Comparison of ENCODE assay signal across 8 cellular contexts in genomic region chr3:152197937-152198336, GRCh38.
A peak's percentile ranks its signal among the peaks of the same experiment; 100 is the strongest.
DNase-seq lines count a peak whose midpoint lies in the region; ATAC-seq lines count a peak whose summit lies in the region.

No MANE protein-coding gene starts in this region.

- peaks cover 2% of the 10 kb centered on the region for H3K36me3 Mint-ChIP-seq in activated naive CD8-positive, alpha-beta T cell treated with anti-CD3 and anti-CD28 coated beads, Interleukin-2, amount 50 U/mL, for 24 hours (ENCODE audit: low read depth)
- peaks cover 22% of the 10 kb centered on the region for H3K36me3 Mint-ChIP-seq in stimulated activated effector memory CD8-positive, alpha-beta T cell treated with anti-CD3 and anti-CD28 coated beads, Interleukin-12 subunit alpha, Interleukin-12 subunit beta, amount 100 ng/mL, for 72 hours

- peak overlapping the region; percentile 71 for H3K4me3 Mint-ChIP-seq in activated naive CD8-positive, alpha-beta T cell treated with anti-CD3 and anti-CD28 coated beads, Interleukin-2, amount 50 U/mL, for 24 hours
- H3K4me3 Mint-ChIP-seq in stimulated activated effector memory CD8-positive, alpha-beta T cell treated with anti-CD3 and anti-CD28 coated beads, Interleukin-12 subunit alpha, Interleukin-12 subunit beta, amount 100 ng/mL, for 72 hours: peak overlapping the region; percentile 78

- H3K4me1 Mint-ChIP-seq in activated naive CD8-positive, alpha-beta T cell treated with anti-CD3 and anti-CD28 coated beads, Interleukin-2, amount 50 U/mL, for 24 hours: peaks cover 83% of the 10 kb centered on the region
- peaks cover 78% of the 10 kb centered on the region for H3K4me1 Mint-ChIP-seq in stimulated activated effector memory CD8-positive, alpha-beta T cell treated with anti-CD3 and anti-CD28 coated beads, Interleukin-12 subunit alpha, Interleukin-12 subunit beta, amount 100 ng/mL, for 72 hours

- ATAC-seq in GM18909 (IDR thresholded peaks at IDR 0.05; ENCODE audit: poor library complexity, unreplicated experiment) (peak; percentile 24), HG03039 (IDR thresholded peaks at IDR 0.05; ENCODE audit: unreplicated experiment) (peak; percentile 32), GM21619 (IDR thresholded peaks at IDR 0.05; ENCODE audit: unreplicated experiment) (no peak)
- ATAC-seq in activated naive CD8-positive, alpha-beta T cell treated with anti-CD3 and anti-CD28 coated beads, Interleukin-2, amount 50 U/mL, for 24 hours: peak; percentile 51
- no peak for ATAC-seq in stimulated activated effector memory CD8-positive, alpha-beta T cell treated with anti-CD3 and anti-CD28 coated beads, Interleukin-12 subunit alpha, Interleukin-12 subunit beta, amount 100 ng/mL, for 72 hours

- peak overlapping the region; percentile 91 for H3K27ac Mint-ChIP-seq in activated naive CD8-positive, alpha-beta T cell treated with anti-CD3 and anti-CD28 coated beads, Interleukin-2, amount 50 U/mL, for 24 hours
- H3K27ac Mint-ChIP-seq in stimulated activated effector memory CD8-positive, alpha-beta T cell treated with anti-CD3 and anti-CD28 coated beads, Interleukin-12 subunit alpha, Interleukin-12 subunit beta, amount 100 ng/mL, for 72 hours: peak overlapping the region; percentile 95

- H3K27me3 Mint-ChIP-seq in activated naive CD8-positive, alpha-beta T cell treated with anti-CD3 and anti-CD28 coated beads, Interleukin-2, amount 50 U/mL, for 24 hours: no peaks in the 10 kb centered on the region

- H3K9me3 Mint-ChIP-seq in activated naive CD8-positive, alpha-beta T cell treated with anti-CD3 and anti-CD28 coated beads, Interleukin-2, amount 50 U/mL, for 24 hours: no peaks in the 10 kb centered on the region
- H3K9me3 Mint-ChIP-seq in stimulated activated effector memory CD8-positive, alpha-beta T cell treated with anti-CD3 and anti-CD28 coated beads, Interleukin-12 subunit alpha, Interleukin-12 subunit beta, amount 100 ng/mL, for 72 hours: no peaks in the 10 kb centered on the region

- DNase-seq in activated naive CD8-positive, alpha-beta T cell treated with anti-CD3 and anti-CD28 coated beads, Interleukin-2, amount 50 U/mL, for 24 hours: no peak
- no peak for DNase-seq in stimulated activated effector memory CD8-positive, alpha-beta T cell treated with anti-CD3 and anti-CD28 coated beads, Interleukin-12 subunit alpha, Interleukin-12 subunit beta, amount 100 ng/mL, for 72 hours (ENCODE audit: low spot score in 2 of 2)
- DNase-seq in stimulated activated CD4-positive, alpha-beta T cell treated with anti-CD3 and anti-CD28 coated beads, Interleukin-1b, Interleukin-23, amount 100 ng/mL, for 48 hours: no peak
- DNase-seq in NCI-H2227 (lab: John Stamatoyannopoulos, UW; ENCODE audit: unreplicated experiment) (no peak), DMS114 treated with DMSO at 0.1 percent for 48 hours (lab: John Stamatoyannopoulos, UW; ENCODE audit: unreplicated experiment) (no peak)

Comparison
In these comparisons a context has a peak if more than half of its experiments do, and no peak if none do; other contexts are left out.
1. ATAC-seq: peak in GM18909 (single experiment), HG03039 (single experiment) and activated naive CD8-positive, alpha-beta T cell treated with anti-CD3 and anti-CD28 coated beads, Interleukin-2, amount 50 U/mL, for 24 hours (single experiment); none in stimulated activated effector memory CD8-positive, alpha-beta T cell treated with anti-CD3 and anti-CD28 coated beads, Interleukin-12 subunit alpha, Interleukin-12 subunit beta, amount 100 ng/mL, for 72 hours (single experiment) and GM21619 (single experiment).